In genomic region chr15:70491641-70492040, GRCh38 we compare ENCODE assay signal across 1 cellular context.
TF ChIP-seq lines count a peak whose summit lies in the region.

No MANE protein-coding gene starts in this region.

TF ChIP-seq in SK-N-SH, 30 proteins besides CTCF, POLR2A, EP300 and RAD21 (continued from another document):
- TF ChIP-seq USF2 (IDR thresholded peaks at IDR 0.05; ENCODE audit: borderline replicate concordance, low read depth, low read length) (no peak), TAF1 (IDR thresholded peaks at IDR 0.05; ENCODE audit: borderline replicate concordance, low read depth, low read length) (no peak), PBX3 (IDR thresholded peaks at IDR 0.05) (no peak), RCOR1 (IDR thresholded peaks at IDR 0.05; ENCODE audit: low read length) (no peak)
